ENCODE assay signal across 1 cellular context in genomic region chr6:166604911-166605310, GRCh38.
TF ChIP-seq lines count a peak whose summit lies in the region.

No MANE protein-coding gene starts in this region.

TF ChIP-seq in H1, 55 proteins besides CTCF, POLR2A, EP300 and RAD21 (continued from another document):
- peak; percentile 54 for TF ChIP-seq MAX (IDR thresholded peaks at IDR 0.05)
- TF ChIP-seq ATF3 (IDR thresholded peaks at IDR 0.05; ENCODE audit: insufficient read depth, low read depth, low read length), result 0 out of 2 replicates have a peak, but pooled peaks have one; percentile 30
- no peak for TF ChIP-seq HDAC2 (IDR thresholded peaks at IDR 0.05; ENCODE audit: borderline replicate concordance in 1 of 2, low read depth in 2 of 2, low read length in 2 of 2)
- TF ChIP-seq CEBPB (IDR thresholded peaks at IDR 0.05; ENCODE audit: low read depth, low read length), result peak; percentile 71
- no peak for TF ChIP-seq EZH2 (IDR thresholded peaks at IDR 0.05; ENCODE audit: low read depth, low read length, severe bottlenecking)
